In the genomic region with DNA sequence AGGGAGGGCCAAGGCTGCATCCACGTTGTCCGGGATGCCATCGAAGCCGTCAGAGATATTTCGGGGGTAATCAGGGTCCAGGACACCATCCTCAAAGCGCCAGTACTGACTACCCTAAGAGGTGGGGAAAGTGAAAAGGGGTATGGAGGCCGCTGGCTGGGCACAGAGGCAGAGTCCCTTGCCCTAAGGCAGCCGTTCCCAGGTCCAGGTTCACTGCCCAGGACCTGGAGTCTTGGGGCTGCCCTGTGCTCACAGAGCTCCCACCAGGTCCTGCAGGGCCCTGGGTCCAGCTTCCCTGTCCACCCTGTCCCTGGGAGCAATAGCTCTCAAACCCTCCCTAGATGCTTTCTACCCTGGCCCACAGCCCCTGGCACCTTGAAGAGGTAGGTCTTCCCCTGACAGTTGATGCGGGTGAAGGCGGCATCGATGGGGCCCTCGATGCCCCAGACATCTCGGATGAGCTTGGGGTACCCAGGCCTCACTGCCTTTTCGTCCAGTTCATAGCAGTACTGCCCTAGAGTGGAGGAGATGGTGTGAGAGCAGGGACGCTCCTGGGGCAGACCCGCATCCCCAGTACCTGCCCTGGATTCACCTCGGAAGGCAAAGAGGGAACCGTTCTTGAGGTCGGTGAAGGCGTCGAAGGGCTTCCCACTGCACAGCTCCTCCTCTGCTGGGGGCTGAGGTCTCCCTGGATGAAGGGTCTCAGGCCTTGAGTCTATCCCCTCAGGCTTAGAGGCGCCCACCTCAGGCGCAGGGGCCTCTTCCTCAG, we compare ENCODE assay signal across 1 cellular context.
TF ChIP-seq lines count a peak whose summit lies in the region.

No MANE protein-coding gene starts in this region.

TF ChIP-seq in HepG2, 621 proteins besides CTCF, POLR2A, EP300 and RAD21:
- no peak for TF ChIP-seq CBFB (CRISPR knock-in tag; IDR thresholded peaks at IDR 0.05)
- peak; percentile 65; the same call in 1 of the 2 replicates for TF ChIP-seq BRD4 (CRISPR knock-in tag; IDR thresholded peaks at IDR 0.05)
- TF ChIP-seq, protein P1, sequence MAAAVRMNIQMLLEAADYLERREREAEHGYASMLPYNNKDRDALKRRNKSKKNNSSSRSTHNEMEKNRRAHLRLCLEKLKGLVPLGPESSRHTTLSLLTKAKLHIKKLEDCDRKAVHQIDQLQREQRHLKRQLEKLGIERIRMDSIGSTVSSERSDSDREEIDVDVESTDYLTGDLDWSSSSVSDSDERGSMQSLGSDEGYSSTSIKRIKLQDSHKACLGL (CRISPR knock-in tag; IDR thresholded peaks at IDR 0.05) = 0 out of 2 replicates have a peak, but pooled peaks have one; percentile 3
- TF ChIP-seq ZNF282 (IDR thresholded peaks at IDR 0.05; ENCODE audit: partially characterized antibody) = no peak
- TF ChIP-seq MXI1 (IDR thresholded peaks at IDR 0.05; ENCODE audit: borderline replicate concordance, low read depth, low read length) = no peak
- 0 out of 2 replicates have a peak, but pooled peaks have one; percentile 7 for TF ChIP-seq SNAI1 (CRISPR knock-in tag; IDR thresholded peaks at IDR 0.05; ENCODE audit: borderline replicate concordance)
- TF ChIP-seq, protein P2, sequence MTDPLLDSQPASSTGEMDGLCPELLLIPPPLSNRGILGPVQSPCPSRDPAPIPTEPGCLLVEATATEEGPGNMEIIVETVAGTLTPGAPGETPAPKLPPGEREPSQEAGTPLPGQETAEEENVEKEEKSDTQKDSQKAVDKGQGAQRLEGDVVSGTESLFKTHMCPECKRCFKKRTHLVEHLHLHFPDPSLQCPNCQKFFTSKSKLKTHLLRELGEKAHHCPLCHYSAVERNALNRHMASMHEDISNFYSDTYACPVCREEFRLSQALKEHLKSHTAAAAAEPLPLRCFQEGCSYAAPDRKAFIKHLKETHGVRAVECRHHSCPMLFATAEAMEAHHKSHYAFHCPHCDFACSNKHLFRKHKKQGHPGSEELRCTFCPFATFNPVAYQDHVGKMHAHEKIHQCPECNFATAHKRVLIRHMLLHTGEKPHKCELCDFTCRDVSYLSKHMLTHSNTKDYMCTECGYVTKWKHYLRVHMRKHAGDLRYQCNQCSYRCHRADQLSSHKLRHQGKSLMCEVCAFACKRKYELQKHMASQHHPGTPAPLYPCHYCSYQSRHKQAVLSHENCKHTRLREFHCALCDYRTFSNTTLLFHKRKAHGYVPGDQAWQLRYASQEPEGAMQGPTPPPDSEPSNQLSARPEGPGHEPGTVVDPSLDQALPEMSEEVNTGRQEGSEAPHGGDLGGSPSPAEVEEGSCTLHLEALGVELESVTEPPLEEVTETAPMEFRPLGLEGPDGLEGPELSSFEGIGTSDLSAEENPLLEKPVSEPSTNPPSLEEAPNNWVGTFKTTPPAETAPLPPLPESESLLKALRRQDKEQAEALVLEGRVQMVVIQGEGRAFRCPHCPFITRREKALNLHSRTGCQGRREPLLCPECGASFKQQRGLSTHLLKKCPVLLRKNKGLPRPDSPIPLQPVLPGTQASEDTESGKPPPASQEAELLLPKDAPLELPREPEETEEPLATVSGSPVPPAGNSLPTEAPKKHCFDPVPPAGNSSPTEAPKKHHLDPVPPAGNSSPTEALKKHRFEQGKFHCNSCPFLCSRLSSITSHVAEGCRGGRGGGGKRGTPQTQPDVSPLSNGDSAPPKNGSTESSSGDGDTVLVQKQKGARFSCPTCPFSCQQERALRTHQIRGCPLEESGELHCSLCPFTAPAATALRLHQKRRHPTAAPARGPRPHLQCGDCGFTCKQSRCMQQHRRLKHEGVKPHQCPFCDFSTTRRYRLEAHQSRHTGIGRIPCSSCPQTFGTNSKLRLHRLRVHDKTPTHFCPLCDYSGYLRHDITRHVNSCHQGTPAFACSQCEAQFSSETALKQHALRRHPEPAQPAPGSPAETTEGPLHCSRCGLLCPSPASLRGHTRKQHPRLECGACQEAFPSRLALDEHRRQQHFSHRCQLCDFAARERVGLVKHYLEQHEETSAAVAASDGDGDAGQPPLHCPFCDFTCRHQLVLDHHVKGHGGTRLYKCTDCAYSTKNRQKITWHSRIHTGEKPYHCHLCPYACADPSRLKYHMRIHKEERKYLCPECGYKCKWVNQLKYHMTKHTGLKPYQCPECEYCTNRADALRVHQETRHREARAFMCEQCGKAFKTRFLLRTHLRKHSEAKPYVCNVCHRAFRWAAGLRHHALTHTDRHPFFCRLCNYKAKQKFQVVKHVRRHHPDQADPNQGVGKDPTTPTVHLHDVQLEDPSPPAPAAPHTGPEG (CRISPR knock-in tag; IDR thresholded peaks at IDR 0.05) = no peak
- TF ChIP-seq ZNF652 (CRISPR knock-in tag; IDR thresholded peaks at IDR 0.05; ENCODE audit: borderline replicate concordance, low read depth) = no peak
- TF ChIP-seq SPEN (CRISPR knock-in tag; IDR thresholded peaks at IDR 0.05; ENCODE audit: low read depth) = peak; percentile 12; the same call in 1 of the 2 replicates
- TF ChIP-seq ZSCAN20 (CRISPR knock-in tag; IDR thresholded peaks at IDR 0.05; ENCODE audit: borderline replicate concordance) = no peak
- no peak for TF ChIP-seq SALL2 (CRISPR knock-in tag; IDR thresholded peaks at IDR 0.05)
- TF ChIP-seq, protein P3, sequence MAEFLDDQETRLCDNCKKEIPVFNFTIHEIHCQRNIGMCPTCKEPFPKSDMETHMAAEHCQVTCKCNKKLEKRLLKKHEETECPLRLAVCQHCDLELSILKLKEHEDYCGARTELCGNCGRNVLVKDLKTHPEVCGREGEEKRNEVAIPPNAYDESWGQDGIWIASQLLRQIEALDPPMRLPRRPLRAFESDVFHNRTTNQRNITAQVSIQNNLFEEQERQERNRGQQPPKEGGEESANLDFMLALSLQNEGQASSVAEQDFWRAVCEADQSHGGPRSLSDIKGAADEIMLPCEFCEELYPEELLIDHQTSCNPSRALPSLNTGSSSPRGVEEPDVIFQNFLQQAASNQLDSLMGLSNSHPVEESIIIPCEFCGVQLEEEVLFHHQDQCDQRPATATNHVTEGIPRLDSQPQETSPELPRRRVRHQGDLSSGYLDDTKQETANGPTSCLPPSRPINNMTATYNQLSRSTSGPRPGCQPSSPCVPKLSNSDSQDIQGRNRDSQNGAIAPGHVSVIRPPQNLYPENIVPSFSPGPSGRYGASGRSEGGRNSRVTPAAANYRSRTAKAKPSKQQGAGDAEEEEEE (CRISPR knock-in tag; IDR thresholded peaks at IDR 0.05; ENCODE audit: borderline replicate concordance) = no peak
- no peak for TF ChIP-seq NFKBIZ (CRISPR knock-in tag; IDR thresholded peaks at IDR 0.05)
- TF ChIP-seq IKZF4 (CRISPR knock-in tag; IDR thresholded peaks at IDR 0.05; ENCODE audit: borderline replicate concordance, low read depth, not compliant biosample characterization) = peak; percentile 3
- no peak for TF ChIP-seq ZNF326 (CRISPR knock-in tag; IDR thresholded peaks at IDR 0.05; ENCODE audit: borderline replicate concordance)
- TF ChIP-seq, protein P4, sequence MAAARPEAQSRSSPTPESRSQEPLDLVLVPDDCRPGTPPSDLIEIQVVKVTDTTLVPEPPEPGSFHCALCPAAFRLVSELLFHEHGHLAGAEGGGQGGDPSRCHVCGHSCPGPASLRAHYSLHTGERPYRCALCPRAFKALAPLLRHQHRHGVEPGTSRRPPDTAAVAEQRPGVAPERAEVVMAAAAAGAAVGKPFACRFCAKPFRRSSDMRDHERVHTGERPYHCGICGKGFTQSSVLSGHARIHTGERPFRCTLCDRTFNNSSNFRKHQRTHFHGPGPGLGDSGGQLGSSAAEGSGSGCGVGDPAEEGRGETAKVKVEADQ (CRISPR knock-in tag; IDR thresholded peaks at IDR 0.05; ENCODE audit: borderline replicate concordance) = no peak
- no peak for TF ChIP-seq ZNF484 (CRISPR knock-in tag; IDR thresholded peaks at IDR 0.05; ENCODE audit: borderline replicate concordance, low read depth)
- no peak for TF ChIP-seq ARID2 (CRISPR knock-in tag; IDR thresholded peaks at IDR 0.05; ENCODE audit: borderline replicate concordance)
- TF ChIP-seq CHD4 (IDR thresholded peaks at IDR 0.05; ENCODE audit: borderline replicate concordance, low read length) = 0 out of 2 replicates have a peak, but pooled peaks have one; percentile 12
- TF ChIP-seq GABPB1 (CRISPR knock-in tag; IDR thresholded peaks at IDR 0.05) = 0 out of 2 replicates have a peak, but pooled peaks have one; percentile 3
- 0 out of 2 replicates have a peak, but pooled peaks have one; percentile 25 for TF ChIP-seq EEA1 (CRISPR knock-in tag; IDR thresholded peaks at IDR 0.05; ENCODE audit: borderline replicate concordance)
- peak; percentile 82 for TF ChIP-seq AGO2 (optimal IDR thresholded peaks at IDR 0.05; ENCODE audit: low read depth, low read length)
- TF ChIP-seq, protein P5, sequence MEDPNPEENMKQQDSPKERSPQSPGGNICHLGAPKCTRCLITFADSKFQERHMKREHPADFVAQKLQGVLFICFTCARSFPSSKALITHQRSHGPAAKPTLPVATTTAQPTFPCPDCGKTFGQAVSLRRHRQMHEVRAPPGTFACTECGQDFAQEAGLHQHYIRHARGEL (CRISPR knock-in tag; IDR thresholded peaks at IDR 0.05) = no peak
- TF ChIP-seq, protein P6, sequence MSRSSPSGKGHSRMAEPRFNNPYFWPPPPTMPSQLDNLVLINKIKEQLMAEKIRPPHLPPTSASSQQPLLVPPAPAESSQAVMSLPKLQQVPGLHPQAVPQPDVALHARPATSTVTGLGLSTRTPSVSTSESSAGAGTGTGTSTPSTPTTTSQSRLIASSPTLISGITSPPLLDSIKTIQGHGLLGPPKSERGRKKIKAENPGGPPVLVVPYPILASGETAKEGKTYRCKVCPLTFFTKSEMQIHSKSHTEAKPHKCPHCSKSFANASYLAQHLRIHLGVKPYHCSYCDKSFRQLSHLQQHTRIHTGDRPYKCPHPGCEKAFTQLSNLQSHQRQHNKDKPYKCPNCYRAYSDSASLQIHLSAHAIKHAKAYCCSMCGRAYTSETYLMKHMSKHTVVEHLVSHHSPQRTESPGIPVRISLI (CRISPR knock-in tag; IDR thresholded peaks at IDR 0.05; ENCODE audit: borderline replicate concordance) = no peak
- no peak for TF ChIP-seq ZNF382 (CRISPR knock-in tag; IDR thresholded peaks at IDR 0.05; ENCODE audit: borderline replicate concordance)
- peak; percentile 9; the same call in 1 of the 2 replicates for TF ChIP-seq AKAP8 (CRISPR knock-in tag; IDR thresholded peaks at IDR 0.05)
- TF ChIP-seq, protein P7, sequence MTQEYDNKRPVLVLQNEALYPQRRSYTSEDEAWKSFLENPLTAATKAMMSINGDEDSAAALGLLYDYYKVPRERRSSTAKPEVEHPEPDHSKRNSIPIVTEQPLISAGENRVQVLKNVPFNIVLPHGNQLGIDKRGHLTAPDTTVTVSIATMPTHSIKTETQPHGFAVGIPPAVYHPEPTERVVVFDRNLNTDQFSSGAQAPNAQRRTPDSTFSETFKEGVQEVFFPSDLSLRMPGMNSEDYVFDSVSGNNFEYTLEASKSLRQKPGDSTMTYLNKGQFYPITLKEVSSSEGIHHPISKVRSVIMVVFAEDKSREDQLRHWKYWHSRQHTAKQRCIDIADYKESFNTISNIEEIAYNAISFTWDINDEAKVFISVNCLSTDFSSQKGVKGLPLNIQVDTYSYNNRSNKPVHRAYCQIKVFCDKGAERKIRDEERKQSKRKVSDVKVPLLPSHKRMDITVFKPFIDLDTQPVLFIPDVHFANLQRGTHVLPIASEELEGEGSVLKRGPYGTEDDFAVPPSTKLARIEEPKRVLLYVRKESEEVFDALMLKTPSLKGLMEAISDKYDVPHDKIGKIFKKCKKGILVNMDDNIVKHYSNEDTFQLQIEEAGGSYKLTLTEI (CRISPR knock-in tag; conservative IDR thresholded peaks at IDR 0.05) = no peak
- TF ChIP-seq HNRNPL (IDR thresholded peaks at IDR 0.05; ENCODE audit: low read depth, low read length) = 0 out of 2 replicates have a peak, but pooled peaks have one; percentile 49
- TF ChIP-seq TCF7L2 (IDR thresholded peaks at IDR 0.05; ENCODE audit: low read depth, low read length) = no peak
- TF ChIP-seq, protein P8, sequence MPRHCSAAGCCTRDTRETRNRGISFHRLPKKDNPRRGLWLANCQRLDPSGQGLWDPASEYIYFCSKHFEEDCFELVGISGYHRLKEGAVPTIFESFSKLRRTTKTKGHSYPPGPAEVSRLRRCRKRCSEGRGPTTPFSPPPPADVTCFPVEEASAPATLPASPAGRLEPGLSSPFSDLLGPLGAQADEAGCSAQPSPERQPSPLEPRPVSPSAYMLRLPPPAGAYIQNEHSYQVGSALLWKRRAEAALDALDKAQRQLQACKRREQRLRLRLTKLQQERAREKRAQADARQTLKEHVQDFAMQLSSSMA (CRISPR knock-in tag; IDR thresholded peaks at IDR 0.05) = no peak
- TF ChIP-seq KDM4B (CRISPR knock-in tag; IDR thresholded peaks at IDR 0.05) = no peak
- no peak for TF ChIP-seq ZNF430 (CRISPR knock-in tag; IDR thresholded peaks at IDR 0.05)
- peak; percentile 77 for TF ChIP-seq ZBTB38 (CRISPR knock-in tag; IDR thresholded peaks at IDR 0.05)
- no peak for TF ChIP-seq TARDBP (CRISPR knock-in tag; IDR thresholded peaks at IDR 0.05)
- TF ChIP-seq RBFOX2 (IDR thresholded peaks at IDR 0.05; ENCODE audit: low read depth, low read length) = peak; percentile 43
- no peak for TF ChIP-seq ADNP (CRISPR knock-in tag; IDR thresholded peaks at IDR 0.05)
